Comparison of ENCODE assay signal across 11 cellular contexts in the genomic region with DNA sequence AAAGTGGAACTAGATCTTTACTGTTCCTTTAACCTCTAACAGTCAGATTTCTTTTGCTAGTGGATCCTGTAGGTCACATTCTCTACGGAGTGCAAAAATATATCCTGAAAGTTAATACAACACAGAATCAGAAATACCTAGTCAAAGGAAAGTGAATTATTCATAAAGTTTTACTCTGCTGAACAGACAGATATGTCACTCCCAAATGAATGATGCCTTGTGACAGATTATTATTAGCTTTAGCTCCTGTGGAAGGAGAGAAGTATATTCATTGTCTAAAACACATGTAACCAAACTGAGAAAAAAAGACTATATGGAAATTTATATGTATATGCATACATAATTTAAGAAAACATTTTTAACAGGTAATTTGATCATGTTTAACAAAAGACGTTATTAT.
"Had no signal": no experiment of that assay in that cellular context is flagged by ENCODE, and none has a peak within 500 bp of the region (broad histone marks: within the 10 kb centered on the region; RNA-seq: fewer than 3 reads in every experiment).

No MANE protein-coding gene starts in this region.

- H3K9me3 ChIP-seq: HAP-1 had no signal

- FAIRE-seq: H1, H54 had no signal

- H3K9ac ChIP-seq: GM23248 had no signal

- H3K4me1 ChIP-seq: HAP-1 had no signal

- DNase-seq: GM23248, GOT3, H7, H9, HCEC 1CT, HFFc6 had no signal

- H3K27ac ChIP-seq: GM23248 had no signal

- H2AFZ ChIP-seq: GM23248, GM23338 had no signal

- H3K27ac Mint-ChIP-seq: GM23338, HFFc6 had no signal

- H3K4me3 ChIP-seq: GM23248, GM23338, HAP-1 had no signal

- H3K36me3 ChIP-seq: HAP-1 had no signal

- H3K4me2 ChIP-seq: GM23338 had no signal

- ATAC-seq: GM23338, HCT116 had no signal

- H3K4me1 Mint-ChIP-seq: GM23338, H9 had no signal

- H3K4me3 Mint-ChIP-seq: GM23338, H9, HFFc6 had no signal
